ENCODE assay signal across 8 cellular contexts in the genomic region with DNA sequence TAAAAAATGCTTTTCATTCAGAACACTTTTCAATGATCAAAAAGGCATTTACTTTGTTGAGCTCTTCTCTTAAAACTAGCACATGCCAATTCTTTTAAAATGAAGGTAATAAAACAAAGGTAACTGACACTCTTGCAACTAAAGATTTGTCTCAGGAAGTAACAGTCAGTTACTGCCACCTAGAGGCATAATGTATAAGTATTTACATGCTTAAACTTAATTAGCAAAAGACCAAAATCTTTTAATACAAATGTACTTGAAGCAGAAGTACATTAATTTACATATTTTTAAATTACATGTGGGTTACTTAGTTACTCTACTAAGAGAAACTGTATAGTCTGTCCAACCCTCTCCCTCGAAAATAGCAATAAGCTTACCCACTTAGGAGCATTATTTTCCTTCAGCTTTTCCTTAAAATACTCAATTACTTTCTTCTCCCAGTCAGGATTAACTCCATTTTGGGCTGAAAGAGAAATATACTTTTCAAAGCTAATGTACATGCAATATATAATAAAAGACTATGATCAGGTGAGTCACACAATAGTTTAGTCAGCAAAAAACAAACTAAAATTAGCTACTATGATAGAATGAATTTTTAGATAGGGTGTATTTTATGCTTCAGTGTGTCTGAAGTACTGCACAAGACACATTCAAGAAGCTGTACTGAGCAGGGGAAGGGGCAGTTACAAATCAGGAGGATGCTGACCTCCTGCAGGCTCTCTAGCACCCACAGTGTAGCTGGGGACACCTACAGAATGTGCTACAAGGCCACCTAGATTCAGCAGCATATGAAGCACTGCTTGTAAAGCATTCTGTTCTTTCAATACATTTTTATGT. TPM values are rescaled to one million over a fixed set of nuclear protein-coding genes. Genes with fewer than 3 reads are reported as not detected.
DNase-seq lines count a peak whose midpoint lies in the region; ATAC-seq and TF ChIP-seq lines count a peak whose summit lies in the region.

No MANE protein-coding gene starts in this region.

- no peak overlapping the region for H3K27ac Mint-ChIP-seq in T-helper 2 cell treated with Interferon-gamma antibody and Interleukin-4, amounts not matched to agents 5 μg/mL and 100 μg/mL, for 36 hours

- H3K27me3 Mint-ChIP-seq in T-helper 2 cell treated with Interferon-gamma antibody and Interleukin-4, amounts not matched to agents 5 μg/mL and 100 μg/mL, for 36 hours (ENCODE audit: low read depth) = no peaks in the 10 kb centered on the region

- ATAC-seq in gastroesophageal sphincter (no peak), GM18511 (IDR thresholded peaks at IDR 0.05; ENCODE audit: unreplicated experiment) (no peak)

- H3K4me3 ChIP-seq in HL-60 (replicated peaks; ENCODE audit: insufficient read depth, low read length) = no peak overlapping the region
- no peak overlapping the region for H3K4me3 ChIP-seq in gastroesophageal sphincter
- H3K4me3 ChIP-seq in spleen = no peak overlapping the region

- TF ChIP-seq EP300 in gastroesophageal sphincter (IDR thresholded peaks at IDR 0.05) = no peak

- H3K4me1 Mint-ChIP-seq in T-helper 2 cell treated with Interferon-gamma antibody and Interleukin-4, amounts not matched to agents 5 μg/mL and 100 μg/mL, for 36 hours (ENCODE audit: low read depth) = peaks cover 30% of the 10 kb centered on the region

- H3K4me1 ChIP-seq in gastroesophageal sphincter (peaks cover 0 to 38% (median 0%) of the 10 kb centered on the region in 3 donors), spleen (peaks cover 0 to 49% (median 22%) of the 10 kb centered on the region in 6 donors)

- TF ChIP-seq POLR2A in gastroesophageal sphincter (IDR thresholded peaks at IDR 0.05) (no peak), spleen (IDR thresholded peaks at IDR 0.05) (no peak)

- peak; percentile 43 for DNase-seq in NCI-H1436 (lab: John Stamatoyannopoulos, UW)
- no peak for DNase-seq in NCI-H1436 treated with DMSO at 0.1 percent for 48 hours (lab: John Stamatoyannopoulos, UW)
- no peak for DNase-seq in HL-60 (ENCODE audit: low read depth in 1 of 2, low spot score in 1 of 2)
- DNase-seq in UCSD-AML1 (lab: John Stamatoyannopoulos, UW; ENCODE audit: unreplicated experiment) = peak; percentile 13
- DNase-seq in spleen = no peak
- no peak for DNase-seq in T-helper 2 cell treated with Interferon-gamma antibody and Interleukin-4, amounts not matched to agents 5 μg/mL and 100 μg/mL, for 36 hours (ENCODE audit: low spot score)

- TF ChIP-seq CTCF in HL-60 (IDR thresholded peaks at IDR 0.05; ENCODE audit: insufficient read depth, low read length) (peak; percentile 27), gastroesophageal sphincter (IDR thresholded peaks at IDR 0.05) (peak; percentile 31 to 67 (median 52)), spleen (IDR thresholded peaks at IDR 0.05 in 8 of 11, conservative IDR thresholded peaks at IDR 0.05 in 3 of 11) (peak in 9 of 11 experiments; percentile 35 to 66 (median 58))

- H3K36me3 Mint-ChIP-seq in T-helper 2 cell treated with Interferon-gamma antibody and Interleukin-4, amounts not matched to agents 5 μg/mL and 100 μg/mL, for 36 hours (ENCODE audit: low read depth) = peaks cover 29% of the 10 kb centered on the region

- peaks cover 10% of the 10 kb centered on the region for H3K9me3 Mint-ChIP-seq in T-helper 2 cell treated with Interferon-gamma antibody and Interleukin-4, amounts not matched to agents 5 μg/mL and 100 μg/mL, for 36 hours

- intact Hi-C loops in spleen (cut with DNase I; ENCODE audit: low total_unique reads) = loop anchor here (5.0 kb wide), 2 partner anchors 107 to 172 kb away; no protein-coding TSS in a partner anchor

- H3K27ac ChIP-seq in HL-60 (replicated peaks) = no peak overlapping the region
- no peak overlapping the region for H3K27ac ChIP-seq in gastroesophageal sphincter
- peak overlapping the region in 2 of 8 donors; percentile 4 to 11 for H3K27ac ChIP-seq in spleen

- H3K4me3 Mint-ChIP-seq in T-helper 2 cell treated with Interferon-gamma antibody and Interleukin-4, amounts not matched to agents 5 μg/mL and 100 μg/mL, for 36 hours = no peak overlapping the region

- 65 to 76% methylated on average over 1 of the region's 1 CpG for WGBS in gastroesophageal sphincter (ENCODE audit: low coverage in 1 of 2), 2 donors
- WGBS in spleen, 5 donors = 59 to 78% (median 77%) methylated on average over 1 of the region's 1 CpG

- H3K9me3 ChIP-seq in gastroesophageal sphincter = peaks cover 0 to 5% (median 0%) of the 10 kb centered on the region in 3 donors
- peaks cover 0 to 12% (median 9%) of the 10 kb centered on the region in 8 donors for H3K9me3 ChIP-seq in spleen

- peaks cover 0 to 38% of the 10 kb centered on the region in 2 donors for H3K36me3 ChIP-seq in gastroesophageal sphincter
- H3K36me3 ChIP-seq in spleen = peaks cover 0 to 45% (median 29%) of the 10 kb centered on the region in 6 donors

- H3K27me3 ChIP-seq in HL-60 (ENCODE audit: insufficient read depth, poor library complexity, severe bottlenecking) (no peaks in the 10 kb centered on the region), gastroesophageal sphincter (no peaks in the 10 kb centered on the region), spleen (replicated peaks in 1 of 7) (no peaks in the 10 kb centered on the region)

RNA-seq across cellular contexts. Expression of gene MCMBP, which starts 13.0 kb away (rescaled TPM):
- total RNA-seq in gastroesophageal sphincter = 10 to 100 TPM; 45.0 to 68.0 (median 54.8) TPM
- total RNA-seq in spleen = 10 to 100 TPM; 43.3 to 67.6 (median 48.6) TPM
- 10 to 100 TPM; 14.2 to 26.2 (median 21.0) TPM for polyA plus RNA-seq in spleen

RNA-seq across cellular contexts. Expression of gene SEC23IP, which starts 32.9 kb away (rescaled TPM):
- total RNA-seq in gastroesophageal sphincter (10 to 100 TPM; 15.4 to 51.3 (median 31.1) TPM), spleen (10 to 100 TPM; 26.0 to 59.9 (median 56.3) TPM)
- 1 to 10 TPM; 6.8 to 9.7 (median 8.1) TPM for polyA plus RNA-seq in spleen

Comparison
In these comparisons a context has a peak if more than half of its experiments do, and no peak if none do; other contexts are left out.
1. DNase-seq: peak in NCI-H1436 (single experiment) and UCSD-AML1 (single experiment); none in NCI-H1436 treated with DMSO at 0.1 percent for 48 hours (single experiment), HL-60 (0 of 2), spleen (single experiment) and T-helper 2 cell treated with Interferon-gamma antibody and Interleukin-4, amounts not matched to agents 5 μg/mL and 100 μg/mL, for 36 hours (single experiment).
2. Peak in every context shown above with its lines, with median percentiles within 50 percentile points of each other: CTCF ChIP-seq.